8 cellular contexts compared by ENCODE assay signal in the genomic region with DNA sequence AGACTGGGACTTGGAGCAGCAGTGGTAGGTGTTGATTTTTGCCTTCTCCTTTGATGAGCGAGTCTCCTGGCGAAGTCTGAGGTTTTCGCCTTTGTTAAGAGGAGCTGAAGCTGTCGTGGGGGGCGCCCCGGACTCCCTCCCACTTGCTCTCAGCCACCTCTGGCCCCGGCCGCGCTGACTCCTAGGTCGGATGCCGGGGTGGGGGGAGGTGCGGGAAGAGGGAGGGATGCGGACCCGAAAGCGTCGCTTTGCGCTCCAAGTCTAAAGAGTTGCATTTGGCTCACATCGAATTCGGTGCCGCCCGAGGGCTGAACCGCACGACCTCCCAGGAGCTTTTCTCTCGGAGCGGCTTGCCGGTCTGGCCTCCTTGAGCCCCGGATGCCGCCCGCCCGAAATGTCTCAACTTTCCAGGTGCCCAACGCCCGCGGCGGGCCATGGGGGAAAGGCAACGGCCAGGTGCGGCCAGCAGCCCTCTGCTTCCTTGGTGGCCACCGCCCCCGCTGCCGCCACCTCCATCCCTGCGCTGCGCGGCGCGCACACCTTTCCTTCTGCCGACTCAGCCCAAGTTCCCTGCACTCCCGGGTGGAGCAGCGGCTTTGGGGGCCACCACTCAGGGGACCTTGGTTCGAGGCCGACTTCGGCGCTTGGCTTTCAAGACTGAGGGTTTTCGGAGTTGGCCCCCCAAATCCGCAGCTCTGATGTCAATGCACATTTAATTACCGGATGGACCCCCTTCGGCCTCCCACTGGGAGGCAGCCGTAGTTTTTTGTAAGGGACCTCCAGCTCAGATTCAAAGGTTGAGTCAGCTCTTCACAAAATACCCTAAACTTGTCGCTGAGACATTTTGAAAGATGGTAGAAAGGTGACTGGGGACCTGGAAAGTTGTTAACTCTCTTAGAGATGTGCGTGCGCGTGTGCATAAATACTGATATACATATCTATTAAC. TPM values are rescaled to one million over a fixed set of nuclear protein-coding genes. Genes with fewer than 3 reads are reported as not detected.
DNase-seq lines count a peak whose midpoint lies in the region; ATAC-seq and TF ChIP-seq lines count a peak whose summit lies in the region.

No MANE protein-coding gene starts in this region.

- H3K27ac Mint-ChIP-seq in dendritic cell treated with granulocyte-macrophage colony-stimulating factor and Interleukin-4, amounts not matched to agents 40 ng/mL and 50 ng/mL, for 4 days = no peak overlapping the region
- peak overlapping the region in 5 of 9 donors; percentile 29 to 68 (median 52) for H3K27ac Mint-ChIP-seq in naive thymus-derived CD4-positive, alpha-beta T cell

- in situ Hi-C loops in Panc1 (cut with HindIII; ENCODE audit: low pct_unique_long_range_greater_than_20kb, low sequenced_read_pairs) = no loop called here

- H3K4me1 Mint-ChIP-seq in dendritic cell treated with granulocyte-macrophage colony-stimulating factor and Interleukin-4, amounts not matched to agents 40 ng/mL and 50 ng/mL, for 4 days (ENCODE audit: low read depth) = peaks cover 8% of the 10 kb centered on the region
- H3K4me1 Mint-ChIP-seq in naive thymus-derived CD4-positive, alpha-beta T cell = peaks cover 2 to 30% (median 13%) of the 10 kb centered on the region in 7 donors

- no peaks in the 10 kb centered on the region for H3K36me3 ChIP-seq in Panc1 (ENCODE audit: control insufficient read depth, insufficient read depth, low read length)
- no peaks in the 10 kb centered on the region for H3K36me3 ChIP-seq in naive thymus-derived CD4-positive, alpha-beta T cell (ENCODE audit: control insufficient read depth in 2 of 3, insufficient read depth in 3 of 3, low read length in 3 of 3)

- peak; percentile 33 to 34 for ATAC-seq in activated CD4-positive, CD25-positive, alpha-beta regulatory T cell treated with anti-CD3 and anti-CD28 coated beads, Interleukin-2, amount 50 U/mL, for 24 hours
- peak; percentile 60 for ATAC-seq in Panc1
- peak; percentile 27 for ATAC-seq in naive thymus-derived CD4-positive, alpha-beta T cell
- ATAC-seq in HG03520 (IDR thresholded peaks at IDR 0.05; ENCODE audit: unreplicated experiment) = no peak

- CTCF ChIA-PET in Panc1 (lab: Charles Lee) = no interaction called here
- CTCF ChIA-PET in naive thymus-derived CD4-positive, alpha-beta T cell (lab: Charles Lee) = no interaction called here

- no peak for DNase-seq in activated CD4-positive, CD25-positive, alpha-beta regulatory T cell (lab: John Stamatoyannopoulos, UW)
- DNase-seq in Panc1 (ENCODE audit: low read depth, low spot score) (no peak), RPMI8226 (no peak), cerebellum (ENCODE audit: low spot score) (no peak)
- peak in 4 of 9 donors; percentile 7 to 25 (median 18) for DNase-seq in naive thymus-derived CD4-positive, alpha-beta T cell

- no peaks in the 10 kb centered on the region for H3K9me3 Mint-ChIP-seq in dendritic cell treated with granulocyte-macrophage colony-stimulating factor and Interleukin-4, amounts not matched to agents 40 ng/mL and 50 ng/mL, for 4 days
- H3K9me3 Mint-ChIP-seq in naive thymus-derived CD4-positive, alpha-beta T cell = no peaks in the 10 kb centered on the region

- H3K4me3 ChIP-seq in Panc1 (ENCODE audit: low read depth in 2 of 2, low read length in 2 of 2) = peak overlapping the region; percentile 35 to 41
- peak overlapping the region; percentile 38 for H3K4me3 ChIP-seq in naive thymus-derived CD4-positive, alpha-beta T cell (ENCODE audit: low read length)

- peaks cover 2% of the 10 kb centered on the region; the same call in 1 of the 2 replicates for H3K4me1 ChIP-seq in Panc1 (ENCODE audit: control insufficient read depth, insufficient read depth, low read length)
- no peaks in the 10 kb centered on the region for H3K4me1 ChIP-seq in naive thymus-derived CD4-positive, alpha-beta T cell (ENCODE audit: control insufficient read depth in 2 of 2, insufficient read depth in 2 of 2, low read length in 2 of 2)

- TF ChIP-seq CTCF in Panc1 (IDR thresholded peaks at IDR 0.05) = no peak

- H3K36me3 Mint-ChIP-seq in dendritic cell treated with granulocyte-macrophage colony-stimulating factor and Interleukin-4, amounts not matched to agents 40 ng/mL and 50 ng/mL, for 4 days (ENCODE audit: low read depth) = no peaks in the 10 kb centered on the region
- H3K36me3 Mint-ChIP-seq in naive thymus-derived CD4-positive, alpha-beta T cell = no peaks in the 10 kb centered on the region

- POLR2A ChIA-PET in Panc1 (lab: Charles Lee) = no interaction called here
- POLR2A ChIA-PET in naive thymus-derived CD4-positive, alpha-beta T cell (lab: Charles Lee) = no interaction called here

- H3K27me3 Mint-ChIP-seq in dendritic cell treated with granulocyte-macrophage colony-stimulating factor and Interleukin-4, amounts not matched to agents 40 ng/mL and 50 ng/mL, for 4 days = peaks cover 13% of the 10 kb centered on the region
- H3K27me3 Mint-ChIP-seq in naive thymus-derived CD4-positive, alpha-beta T cell = peaks cover 0 to 19% (median 0%) of the 10 kb centered on the region in 5 donors

- H3K27ac ChIP-seq in Panc1 (ENCODE audit: low read length) = no peak overlapping the region
- H3K27ac ChIP-seq in naive thymus-derived CD4-positive, alpha-beta T cell (ENCODE audit: low read depth, low read length) = no peak overlapping the region

- H3K4me3 Mint-ChIP-seq in dendritic cell treated with granulocyte-macrophage colony-stimulating factor and Interleukin-4, amounts not matched to agents 40 ng/mL and 50 ng/mL, for 4 days = peak overlapping the region; percentile 80
- peak overlapping the region; percentile 79 to 92 (median 86) for H3K4me3 Mint-ChIP-seq in naive thymus-derived CD4-positive, alpha-beta T cell

- peaks cover 23% of the 10 kb centered on the region for H3K27me3 ChIP-seq in Panc1 (ENCODE audit: control insufficient read depth, insufficient read depth, low read length)
- H3K27me3 ChIP-seq in naive thymus-derived CD4-positive, alpha-beta T cell (ENCODE audit: control insufficient read depth in 2 of 2, insufficient read depth in 2 of 2, low read length in 2 of 2) = no peaks in the 10 kb centered on the region

- intact Hi-C loops in Panc1 (cut with micrococcal nuclease; ENCODE audit: unreplicated experiment) = no loop called here
- intact Hi-C loops in dendritic cell treated with granulocyte-macrophage colony-stimulating factor and Interleukin-4, amounts not matched to agents 40 ng/mL and 50 ng/mL, for 4 days (cut with micrococcal nuclease) = no loop called here
- intact Hi-C loops in naive thymus-derived CD4-positive, alpha-beta T cell (cut with micrococcal nuclease) = loop anchor here in 1 of 2 donors (1.0 to 2.0 kb wide), 2 partner anchors 120 to 167 kb away; no protein-coding TSS in a partner anchor

- BruUV-seq in Panc1 (replicated peaks; lab: Mats Ljungman, UMichigan) = no TSS peak

- H3K9me3 ChIP-seq in Panc1 (ENCODE audit: control insufficient read depth, insufficient read depth, low read depth, low read length) = no peaks in the 10 kb centered on the region
- no peaks in the 10 kb centered on the region for H3K9me3 ChIP-seq in naive thymus-derived CD4-positive, alpha-beta T cell (ENCODE audit: control insufficient read depth in 2 of 3, low read length in 3 of 3)

RNA-seq across cellular contexts. Expression of a gene that starts 1.0 kb away (rescaled TPM):
- total RNA-seq in Panc1 (2021; ENCODE audit: unreplicated experiment) = 0.05 TPM
- polyA plus RNA-seq in Panc1 (2012; ENCODE audit: insufficient read length) = not detected
- total RNA-seq in naive thymus-derived CD4-positive, alpha-beta T cell = 1 to 10 TPM; 2.7 to 6.0 (median 4.7) TPM
- 1 to 10 TPM in 1 of 2 donors, under 1 TPM in 1; 0.31 to 1.8 TPM for polyA plus RNA-seq in naive thymus-derived CD4-positive, alpha-beta T cell
- 139 TPM for total RNA-seq in cerebellum

Comparison
In these comparisons a context has a peak if more than half of its experiments do, and no peak if none do; other contexts are left out.
1. RNA of a gene that starts 1.0 kb away (total RNA-seq): 139 TPM in cerebellum (single experiment); 2.7 to 6.0 TPM in naive thymus-derived CD4-positive, alpha-beta T cell and 0.05 TPM in Panc1 (single experiment); every median in the first group is over 10 times any median in the second.